10 cellular contexts compared by ENCODE assay signal in genomic region chr7:136123352-136123751, GRCh38.
"Had no signal": no experiment of that assay in that cellular context is flagged by ENCODE, and none has a peak within 500 bp of the region (broad histone marks: within the 10 kb centered on the region; RNA-seq: fewer than 3 reads in every experiment).

No MANE protein-coding gene starts in this region.

- H3K27ac ChIP-seq: GM23248, HL-60 had no signal

- H3K4me3 ChIP-seq: GM23248, HAP-1 had no signal

- H3K4me1 Mint-ChIP-seq: IgD-negative memory B cell had no signal

- H2AFZ ChIP-seq: GM23248 had no signal

- H3K27me3 Mint-ChIP-seq: IgD-negative memory B cell had no signal

- DNase-seq: GM23248, GOT3, H7, HFFc6, KBM-7 had no signal

- H3K9me3 Mint-ChIP-seq: HFFc6 had no signal

- ATAC-seq: HCT116, HepG2 had no signal

- H3K36me3 ChIP-seq: HAP-1 had no signal

- H3K4me3 Mint-ChIP-seq: HFFc6, IgD-negative memory B cell had no signal

- H3K4me1 ChIP-seq: HAP-1 had no signal

- H3K9me3 ChIP-seq: HAP-1 had no signal

- H3K9ac ChIP-seq: GM23248 had no signal

- H3K27ac Mint-ChIP-seq: HFFc6, IgD-negative memory B cell had no signal
